In the genomic region with DNA sequence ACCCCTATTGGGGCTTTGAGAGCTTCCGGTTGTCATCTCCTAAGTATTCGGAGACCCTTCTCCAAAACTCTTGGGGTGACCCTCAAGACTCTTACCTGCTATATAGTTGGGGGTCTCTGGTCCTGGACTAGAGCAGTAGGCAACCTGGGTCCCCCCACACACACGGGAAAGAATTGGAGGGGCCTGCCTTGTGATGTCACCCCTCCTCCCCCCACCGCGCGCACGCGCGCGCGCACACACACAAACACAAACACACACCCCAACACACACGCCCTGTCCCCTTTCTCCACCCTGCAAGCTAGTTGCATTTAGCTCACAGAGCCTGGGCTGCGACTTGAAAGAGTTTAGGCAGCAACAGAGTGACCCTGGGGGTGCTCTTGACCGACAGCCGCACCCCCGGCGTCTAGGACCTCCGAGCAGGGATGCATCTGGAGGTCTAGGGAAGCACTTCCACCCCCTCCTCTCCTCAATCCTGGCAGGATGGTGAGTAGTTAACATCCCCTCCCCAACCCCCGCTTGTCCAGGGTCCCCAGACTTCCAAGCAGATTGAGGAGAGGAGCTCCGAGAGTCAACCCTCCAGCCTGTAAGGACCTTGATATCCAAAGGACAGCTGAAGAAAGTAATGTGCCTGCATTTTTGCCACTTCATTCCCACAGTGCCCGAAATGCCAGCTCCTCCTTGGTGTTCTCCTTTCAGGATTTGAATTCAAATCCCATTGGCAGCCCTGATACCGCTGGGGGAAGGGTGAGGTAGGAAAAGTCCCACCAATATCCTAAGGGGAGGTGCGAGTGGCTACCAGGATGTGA, we compare ENCODE assay signal across 8 cellular contexts. TPM values are rescaled to one million over a fixed set of nuclear protein-coding genes. Genes with fewer than 3 reads are reported as not detected.
DNase-seq lines count a peak whose midpoint lies in the region; ATAC-seq lines count a peak whose summit lies in the region.

No MANE protein-coding gene starts in this region.

- H3K27ac ChIP-seq in substantia nigra (ENCODE audit: low read depth, low read length, poor library complexity, severe bottlenecking): peak overlapping the region; percentile 99

- no peaks in the 10 kb centered on the region for H3K9me3 Mint-ChIP-seq in activated T-helper 2 cell treated with anti-CD3 and anti-CD28 coated beads, Interferon-gamma antibody, Interleukin-2, Interleukin-4, amounts not matched to agents 10 μg/mL and 5 μg/mL and 100 μg/mL, durations not matched to agents 14 hours and 24 hours and 36 hours
- no peaks in the 10 kb centered on the region for H3K9me3 Mint-ChIP-seq in naive B cell

- H3K4me3 Mint-ChIP-seq in activated T-helper 2 cell treated with anti-CD3 and anti-CD28 coated beads, Interferon-gamma antibody, Interleukin-2, Interleukin-4, amounts not matched to agents 10 μg/mL and 5 μg/mL and 100 μg/mL, durations not matched to agents 14 hours and 24 hours and 36 hours (ENCODE audit: low read depth): peak overlapping the region; percentile 97
- peak overlapping the region; percentile 95 to 99 (median 98) for H3K4me3 Mint-ChIP-seq in naive B cell

- intact Hi-C loops in activated T-helper 2 cell treated with anti-CD3 and anti-CD28 coated beads, Interferon-gamma antibody, Interleukin-2, Interleukin-4, amounts not matched to agents 10 μg/mL and 5 μg/mL and 100 μg/mL, durations not matched to agents 14 hours and 24 hours and 36 hours (cut with micrococcal nuclease): no loop called here

- peaks cover 33% of the 10 kb centered on the region for H3K4me1 Mint-ChIP-seq in activated T-helper 2 cell treated with anti-CD3 and anti-CD28 coated beads, Interferon-gamma antibody, Interleukin-2, Interleukin-4, amounts not matched to agents 10 μg/mL and 5 μg/mL and 100 μg/mL, durations not matched to agents 14 hours and 24 hours and 36 hours (ENCODE audit: low read depth)
- peaks cover 38 to 49% (median 43%) of the 10 kb centered on the region in 3 donors for H3K4me1 Mint-ChIP-seq in naive B cell

- H3K27ac Mint-ChIP-seq in activated T-helper 2 cell treated with anti-CD3 and anti-CD28 coated beads, Interferon-gamma antibody, Interleukin-2, Interleukin-4, amounts not matched to agents 10 μg/mL and 5 μg/mL and 100 μg/mL, durations not matched to agents 14 hours and 24 hours and 36 hours: peak overlapping the region; percentile 89
- H3K27ac Mint-ChIP-seq in naive B cell: peak overlapping the region; percentile 67 to 96 (median 94)

- no peaks in the 10 kb centered on the region for H3K27me3 Mint-ChIP-seq in activated T-helper 2 cell treated with anti-CD3 and anti-CD28 coated beads, Interferon-gamma antibody, Interleukin-2, Interleukin-4, amounts not matched to agents 10 μg/mL and 5 μg/mL and 100 μg/mL, durations not matched to agents 14 hours and 24 hours and 36 hours (ENCODE audit: low read depth)
- no peaks in the 10 kb centered on the region for H3K27me3 Mint-ChIP-seq in naive B cell

- H3K36me3 Mint-ChIP-seq in activated T-helper 2 cell treated with anti-CD3 and anti-CD28 coated beads, Interferon-gamma antibody, Interleukin-2, Interleukin-4, amounts not matched to agents 10 μg/mL and 5 μg/mL and 100 μg/mL, durations not matched to agents 14 hours and 24 hours and 36 hours (ENCODE audit: low read depth): peaks cover 20% of the 10 kb centered on the region
- no peaks in the 10 kb centered on the region for H3K36me3 Mint-ChIP-seq in naive B cell

- no peak for ATAC-seq in naive B cell (ENCODE audit: low read depth in 2 of 2)

- peak; percentile 32 for DNase-seq in NCI-H1436 (lab: John Stamatoyannopoulos, UW)
- no peak for DNase-seq in NCI-H1436 treated with DMSO at 0.1 percent for 48 hours (lab: John Stamatoyannopoulos, UW)
- DNase-seq in NCI-H82 treated with DMSO at 0.1 percent for 48 hours (lab: John Stamatoyannopoulos, UW; ENCODE audit: unreplicated experiment): peak; percentile 9
- DNase-seq in activated T-helper 2 cell treated with anti-CD3 and anti-CD28 coated beads, Interferon-gamma antibody, Interleukin-2, Interleukin-4, amounts not matched to agents 10 μg/mL and 5 μg/mL and 100 μg/mL, durations not matched to agents 14 hours and 24 hours and 36 hours (ENCODE audit: low spot score): peak; percentile 46
- DNase-seq in fibroblast of peridontal ligament (ENCODE audit: extremely low read depth): peak; percentile 59
- DNase-seq in naive B cell: peak; percentile 24
- DNase-seq in substantia nigra (lab: John Stamatoyannopoulos, UW): peak in 48 of 49 donors; percentile 22 to 91 (median 70)
- no peak for DNase-seq in MV-4-11 (lab: John Stamatoyannopoulos, UW)

RNA-seq across cellular contexts. Expression of a gene that starts 1.4 kb away (rescaled TPM):
- 34.8 and 35.2 TPM in 2 replicates for total RNA-seq in activated T-helper 2 cell treated with anti-CD3 and anti-CD28 coated beads, Interferon-gamma antibody, Interleukin-2, Interleukin-4, amounts not matched to agents 10 μg/mL and 5 μg/mL and 100 μg/mL, durations not matched to agents 14 hours and 24 hours and 36 hours
- 10 to 100 TPM; 29.0 to 46.9 (median 37.4) TPM for polyA plus RNA-seq in naive B cell (ENCODE audit: low read depth in 6 of 6)

RNA-seq across cellular contexts. Expression of a gene that starts 11.9 kb away (rescaled TPM):
- not detected in 2 replicates for total RNA-seq in activated T-helper 2 cell treated with anti-CD3 and anti-CD28 coated beads, Interferon-gamma antibody, Interleukin-2, Interleukin-4, amounts not matched to agents 10 μg/mL and 5 μg/mL and 100 μg/mL, durations not matched to agents 14 hours and 24 hours and 36 hours
- polyA plus RNA-seq in naive B cell (ENCODE audit: low read depth in 6 of 6): under 1 TPM in 1 of 6 donors, not detected in 5; 0.21 TPM

RNA-seq across cellular contexts. Expression of a gene that starts 13.0 kb away (rescaled TPM):
- 58.6 and 59.2 TPM in 2 replicates for total RNA-seq in activated T-helper 2 cell treated with anti-CD3 and anti-CD28 coated beads, Interferon-gamma antibody, Interleukin-2, Interleukin-4, amounts not matched to agents 10 μg/mL and 5 μg/mL and 100 μg/mL, durations not matched to agents 14 hours and 24 hours and 36 hours
- polyA plus RNA-seq in naive B cell (ENCODE audit: low read depth in 6 of 6): 100 to 1,000 TPM in 3 of 6 donors, 10 to 100 TPM in 3; 73.9 to 114 (median 98.1) TPM

RNA-seq across cellular contexts. Expression of a gene that starts 13.3 kb away (rescaled TPM):
- 78.3 and 82.2 TPM in 2 replicates for total RNA-seq in activated T-helper 2 cell treated with anti-CD3 and anti-CD28 coated beads, Interferon-gamma antibody, Interleukin-2, Interleukin-4, amounts not matched to agents 10 μg/mL and 5 μg/mL and 100 μg/mL, durations not matched to agents 14 hours and 24 hours and 36 hours
- 100 to 1,000 TPM in 4 of 6 donors, 10 to 100 TPM in 2; 92.8 to 128 (median 106) TPM for polyA plus RNA-seq in naive B cell (ENCODE audit: low read depth in 6 of 6)

Comparison
In these comparisons a context has a peak if more than half of its experiments do, and no peak if none do; other contexts are left out.
1. DNase-seq: peak in NCI-H1436 (single experiment), NCI-H82 treated with DMSO at 0.1 percent for 48 hours (single experiment), activated T-helper 2 cell treated with anti-CD3 and anti-CD28 coated beads, Interferon-gamma antibody, Interleukin-2, Interleukin-4, amounts not matched to agents 10 μg/mL and 5 μg/mL and 100 μg/mL, durations not matched to agents 14 hours and 24 hours and 36 hours (single experiment), fibroblast of peridontal ligament (single experiment), naive B cell (single experiment) and substantia nigra (48 of 49); none in NCI-H1436 treated with DMSO at 0.1 percent for 48 hours (single experiment) and MV-4-11 (single experiment).